1 cellular context compared by ENCODE assay signal in the genomic region with DNA sequence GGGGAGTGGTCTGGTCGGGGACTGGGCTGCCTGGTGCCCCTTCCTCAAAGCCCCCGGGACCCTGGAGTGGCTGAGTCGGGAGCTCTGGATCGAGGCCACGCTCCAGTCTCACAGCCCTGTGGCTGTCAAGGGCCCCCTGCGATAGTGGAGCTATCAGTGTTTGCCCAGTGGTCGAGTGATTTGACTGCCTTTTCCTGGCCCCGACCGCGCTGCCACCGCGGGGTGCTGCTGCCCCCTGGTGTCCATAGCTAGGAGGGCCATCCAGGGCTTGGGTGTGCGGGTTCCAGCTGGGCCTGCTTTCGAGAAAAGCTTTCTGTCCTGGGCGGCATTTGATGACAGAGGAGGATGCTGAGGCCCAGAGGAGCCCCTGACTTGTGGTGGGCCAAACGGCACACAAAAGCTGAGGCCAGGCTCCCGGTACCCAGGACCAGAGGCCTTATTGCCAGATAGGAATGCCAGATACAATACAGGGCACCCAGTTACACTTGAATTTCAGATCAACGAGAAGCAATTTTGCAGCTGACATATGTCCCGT.
TF ChIP-seq lines count a peak whose summit lies in the region.

No MANE protein-coding gene starts in this region.

TF ChIP-seq in K562, 482 proteins besides CTCF, POLR2A, EP300 and RAD21 (continued from another document and continues in another):
- TF ChIP-seq, protein P1, sequence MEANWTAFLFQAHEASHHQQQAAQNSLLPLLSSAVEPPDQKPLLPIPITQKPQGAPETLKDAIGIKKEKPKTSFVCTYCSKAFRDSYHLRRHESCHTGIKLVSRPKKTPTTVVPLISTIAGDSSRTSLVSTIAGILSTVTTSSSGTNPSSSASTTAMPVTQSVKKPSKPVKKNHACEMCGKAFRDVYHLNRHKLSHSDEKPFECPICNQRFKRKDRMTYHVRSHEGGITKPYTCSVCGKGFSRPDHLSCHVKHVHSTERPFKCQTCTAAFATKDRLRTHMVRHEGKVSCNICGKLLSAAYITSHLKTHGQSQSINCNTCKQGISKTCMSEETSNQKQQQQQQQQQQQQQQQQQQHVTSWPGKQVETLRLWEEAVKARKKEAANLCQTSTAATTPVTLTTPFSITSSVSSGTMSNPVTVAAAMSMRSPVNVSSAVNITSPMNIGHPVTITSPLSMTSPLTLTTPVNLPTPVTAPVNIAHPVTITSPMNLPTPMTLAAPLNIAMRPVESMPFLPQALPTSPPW (CRISPR knock-in tag; IDR thresholded peaks at IDR 0.05) = no peak
- peak; percentile 74 for TF ChIP-seq DPF2 (IDR thresholded peaks at IDR 0.05)
- TF ChIP-seq CC2D1A (IDR thresholded peaks at IDR 0.05) = peak; percentile 91; the same call in 1 of the 2 replicates
- TF ChIP-seq LCOR (CRISPR knock-in tag; IDR thresholded peaks at IDR 0.05) = 0 out of 2 replicates have a peak, but pooled peaks have one; percentile 71
- TF ChIP-seq, protein P2, sequence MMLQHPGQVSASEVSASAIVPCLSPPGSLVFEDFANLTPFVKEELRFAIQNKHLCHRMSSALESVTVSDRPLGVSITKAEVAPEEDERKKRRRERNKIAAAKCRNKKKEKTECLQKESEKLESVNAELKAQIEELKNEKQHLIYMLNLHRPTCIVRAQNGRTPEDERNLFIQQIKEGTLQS (IDR thresholded peaks at IDR 0.05) = no peak
- TF ChIP-seq, protein P2 (CRISPR knock-in tag; conservative IDR thresholded peaks at IDR 0.05) = peak; percentile 77; the same call in 1 of the 2 replicates
- no peak for TF ChIP-seq MTF1 (CRISPR knock-in tag; IDR thresholded peaks at IDR 0.05; ENCODE audit: borderline replicate concordance)
- 0 out of 2 replicates have a peak, but pooled peaks have one; percentile 37 for TF ChIP-seq TCF7 (IDR thresholded peaks at IDR 0.05; ENCODE audit: borderline replicate concordance)
- TF ChIP-seq MYC (IDR thresholded peaks at IDR 0.05; ENCODE audit: low read depth, low read length) = peak; percentile 61; the same call in 1 of the 2 replicates
- TF ChIP-seq MYC (CRISPR knock-in tag; IDR thresholded peaks at IDR 0.05; ENCODE audit: borderline replicate concordance, low read depth) = no peak
- no peak for TF ChIP-seq ETS2 (tag; IDR thresholded peaks at IDR 0.05; ENCODE audit: borderline replicate concordance, poor library complexity, severe bottlenecking)
- TF ChIP-seq PTTG1 (tag; IDR thresholded peaks at IDR 0.05; ENCODE audit: low read depth) = no peak
- TF ChIP-seq CHD4 (IDR thresholded peaks at IDR 0.05; ENCODE audit: insufficient read depth, insufficient replicate concordance, low read depth, low read length, poor library complexity, severe bottlenecking) = no peak
- TF ChIP-seq TFAP4 (CRISPR knock-in tag; IDR thresholded peaks at IDR 0.05; ENCODE audit: borderline replicate concordance) = peak; percentile 97
- 0 out of 4 replicates have a peak, but pooled peaks of 1 of the 2 experiments have one; percentile 18 for TF ChIP-seq NRF1 (conservative IDR thresholded peaks at IDR 0.05 in 1 of 2, IDR thresholded peaks at IDR 0.05 in 1 of 2)
- TF ChIP-seq RBM34 (IDR thresholded peaks at IDR 0.05; ENCODE audit: borderline replicate concordance, insufficient read depth, low read length) = no peak
- no peak for TF ChIP-seq ZNF354B (CRISPR knock-in tag; IDR thresholded peaks at IDR 0.05)
- TF ChIP-seq NR4A1 (CRISPR knock-in tag; IDR thresholded peaks at IDR 0.05) = no peak
- TF ChIP-seq NR4A1 (tag; IDR thresholded peaks at IDR 0.05) = no peak
- TF ChIP-seq NCOA1 (IDR thresholded peaks at IDR 0.05; ENCODE audit: low read depth) = no peak
- TF ChIP-seq TAF7 (tag; IDR thresholded peaks at IDR 0.05) = no peak
- no peak for TF ChIP-seq TFAM (CRISPR knock-in tag; conservative IDR thresholded peaks at IDR 0.05)
- no peak for TF ChIP-seq HDGF (IDR thresholded peaks at IDR 0.05)
- TF ChIP-seq ZNF518B (CRISPR knock-in tag; IDR thresholded peaks at IDR 0.05) = no peak
- no peak for TF ChIP-seq RERE (CRISPR knock-in tag; IDR thresholded peaks at IDR 0.05; ENCODE audit: borderline replicate concordance)
- no peak for TF ChIP-seq SRSF1 (IDR thresholded peaks at IDR 0.05; ENCODE audit: low read depth, low read length)
- TF ChIP-seq SAFB (IDR thresholded peaks at IDR 0.05; ENCODE audit: borderline replicate concordance, low read depth, low read length) = no peak
- TF ChIP-seq ATF7 (IDR thresholded peaks at IDR 0.05) = peak; percentile 54; the same call in 1 of the 2 replicates
- TF ChIP-seq NELFE (IDR thresholded peaks at IDR 0.05; ENCODE audit: insufficient read depth, insufficient read length) = no peak
- peak; percentile 31; the same call in 1 of the 2 replicates for TF ChIP-seq TOE1 (IDR thresholded peaks at IDR 0.05; ENCODE audit: borderline replicate concordance)
- TF ChIP-seq TOE1 (CRISPR knock-in tag; IDR thresholded peaks at IDR 0.05; ENCODE audit: borderline replicate concordance, low read depth) = no peak
- peak; percentile 68 to 80; a peak in 2 of 4 replicates for TF ChIP-seq RCOR1 (IDR thresholded peaks at IDR 0.05; ENCODE audit: borderline replicate concordance in 1 of 2, low read depth in 2 of 2, low read length in 2 of 2)
- peak; percentile 86 for TF ChIP-seq CBFA2T3 (IDR thresholded peaks at IDR 0.05)
- TF ChIP-seq CTBP1 (IDR thresholded peaks at IDR 0.05; ENCODE audit: borderline replicate concordance) = peak; percentile 69; the same call in 1 of the 2 replicates
- no peak for TF ChIP-seq ZNF436 (CRISPR knock-in tag; IDR thresholded peaks at IDR 0.05)
- no peak for TF ChIP-seq ZBTB17 (CRISPR knock-in tag; IDR thresholded peaks at IDR 0.05)
- no peak for TF ChIP-seq ZNF778 (CRISPR knock-in tag; IDR thresholded peaks at IDR 0.05)
- TF ChIP-seq NCOA4 (IDR thresholded peaks at IDR 0.05; ENCODE audit: partially characterized antibody) = no peak
- TF ChIP-seq, protein P3, sequence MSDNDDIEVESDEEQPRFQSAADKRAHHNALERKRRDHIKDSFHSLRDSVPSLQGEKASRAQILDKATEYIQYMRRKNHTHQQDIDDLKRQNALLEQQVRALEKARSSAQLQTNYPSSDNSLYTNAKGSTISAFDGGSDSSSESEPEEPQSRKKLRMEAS (CRISPR knock-in tag; IDR thresholded peaks at IDR 0.05) = peak; percentile 78
- TF ChIP-seq AFF4 (CRISPR knock-in tag; IDR thresholded peaks at IDR 0.05) = 0 out of 2 replicates have a peak, but pooled peaks have one; percentile 37
- TF ChIP-seq ZBTB7A (IDR thresholded peaks at IDR 0.05; ENCODE audit: borderline replicate concordance, control insufficient read depth, low read depth, low read length) = peak; percentile 94
- no peak for TF ChIP-seq E2F4 (CRISPR knock-in tag; IDR thresholded peaks at IDR 0.05; ENCODE audit: low read depth)
- TF ChIP-seq CREB3 (tag; conservative IDR thresholded peaks at IDR 0.05; ENCODE audit: low read depth) = no peak
